Comparison of ENCODE assay signal across 11 cellular contexts in the genomic region with DNA sequence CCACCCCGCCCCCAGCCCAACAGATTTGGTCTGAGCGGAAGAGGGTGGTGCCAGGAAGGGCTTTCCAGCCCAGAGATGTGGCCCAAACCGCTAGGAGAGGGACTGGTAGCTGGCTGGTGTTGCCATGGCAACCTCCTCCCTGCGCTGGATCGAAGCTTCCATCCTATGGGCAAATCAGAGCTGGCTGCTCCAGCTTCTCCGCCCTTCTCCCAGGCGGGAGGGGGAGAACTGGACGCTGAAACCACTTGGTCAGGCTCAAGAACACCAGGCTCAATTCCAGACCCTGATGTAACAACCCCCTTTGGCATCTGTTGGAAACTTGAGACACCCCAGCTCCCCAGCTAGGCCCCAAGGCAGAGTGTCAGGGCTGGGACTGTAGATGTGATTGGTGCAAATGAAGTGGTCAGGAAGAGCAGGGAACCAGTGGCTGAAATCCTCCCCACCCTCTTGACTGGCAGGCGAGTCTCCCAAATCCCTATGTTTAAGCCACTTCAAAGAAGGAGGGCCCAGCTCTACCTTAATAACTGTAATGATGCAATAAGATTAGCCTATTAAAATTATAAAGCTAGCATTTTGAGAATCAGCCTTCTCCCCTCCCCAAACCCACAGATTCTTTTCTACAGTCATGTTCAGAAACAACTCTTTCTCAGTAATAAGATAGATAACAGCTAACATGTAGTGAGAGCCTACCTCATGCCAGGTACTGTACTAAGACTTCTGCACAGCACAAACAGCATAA. TPM values are rescaled to one million over a fixed set of nuclear protein-coding genes. Genes with fewer than 3 reads are reported as not detected.
DNase-seq lines count a peak whose midpoint lies in the region; ATAC-seq and TF ChIP-seq lines count a peak whose summit lies in the region.
"Had no signal": no experiment of that assay in that cellular context is flagged by ENCODE, and none has a peak within 500 bp of the region (broad histone marks: within the 10 kb centered on the region; RNA-seq: fewer than 3 reads in every experiment).

No MANE protein-coding gene starts in this region.

- no peak overlapping the region for H2BK120ac ChIP-seq in IMR-90 (ENCODE audit: low read depth, low read length)

- no CpG with 5 or more reads among the region's 9 CpGs for WGBS in IMR-90 (ENCODE audit: extremely low coverage in 2 of 2, insufficient read length in 1 of 2), 2 experiments

- H3K18ac ChIP-seq in IMR-90 (ENCODE audit: low read depth, low read length): no peak overlapping the region

- TF ChIP-seq RAD21 in IMR-90 (IDR thresholded peaks at IDR 0.05; ENCODE audit: low read length): no peak

- H4K8ac ChIP-seq in IMR-90 (ENCODE audit: low read depth in 2 of 2, low read length in 2 of 2): no peak overlapping the region

- H3K27me3 ChIP-seq in IMR-90 (ENCODE audit: control insufficient read depth, insufficient read depth, low read length): peaks cover 61% of the 10 kb centered on the region

- no peak overlapping the region for H3K56ac ChIP-seq in IMR-90 (ENCODE audit: extremely low read depth, insufficient read depth, low read length)

- H4K5ac ChIP-seq in IMR-90 (ENCODE audit: low read depth, low read length): no peak overlapping the region

- no peak overlapping the region for H3K14ac ChIP-seq in IMR-90 (replicated peaks; ENCODE audit: low read depth, low read length)

- no peaks in the 10 kb centered on the region for H3K79me1 ChIP-seq in IMR-90 (ENCODE audit: low read depth in 1 of 2, low read length in 2 of 2)

- H3K4me2 ChIP-seq in IMR-90 (ENCODE audit: low read depth, low read length): no peak overlapping the region

- no peaks in the 10 kb centered on the region for H3K4me1 ChIP-seq in IMR-90 (ENCODE audit: control insufficient read depth, insufficient read depth, low read length)

- H4K91ac ChIP-seq in IMR-90 (ENCODE audit: insufficient read depth, low read depth, low read length): no peak overlapping the region

- no peak overlapping the region for H3K23ac ChIP-seq in IMR-90 (ENCODE audit: low read depth, low read length)

- H3K27ac ChIP-seq in IMR-90 (ENCODE audit: insufficient read depth, low read length): no peak overlapping the region
- H3K27ac ChIP-seq: parathyroid adenoma had no signal

- peak; percentile 80 for DNase-seq in Ammon's horn (ENCODE audit: low spot score)
- peak; percentile 25 for DNase-seq in IMR-90
- DNase-seq in cerebellum (ENCODE audit: low spot score): peak; percentile 84
- peak; percentile 76 for DNase-seq in middle frontal gyrus (ENCODE audit: extremely low spot score, low spot score)
- DNase-seq in AML-193 (lab: John Stamatoyannopoulos, UW): no peak
- DNase-seq: Calu3; effector memory CD4-positive, alpha-beta T cell had no signal

- no peak overlapping the region for H2AK9ac ChIP-seq in IMR-90 (replicated peaks; ENCODE audit: low read depth, low read length, poor library complexity)

- H2AFZ ChIP-seq in IMR-90 (replicated peaks; ENCODE audit: low read length, poor library complexity): no peak overlapping the region

- no TSS peak for BruUV-seq in IMR-90 (replicated peaks; lab: Mats Ljungman, UMichigan)

- no peak overlapping the region for H2BK20ac ChIP-seq in IMR-90 (ENCODE audit: low read depth, low read length)

- peak; percentile 65 for ATAC-seq in IMR-90 (ENCODE audit: low read depth)
- no peak for ATAC-seq in GM18519 (IDR thresholded peaks at IDR 0.05; ENCODE audit: low FRiP score, unreplicated experiment)
- no peak for ATAC-seq in GM18867 (IDR thresholded peaks at IDR 0.05; ENCODE audit: unreplicated experiment)
- no peak for ATAC-seq in GM21360 (IDR thresholded peaks at IDR 0.05; ENCODE audit: unreplicated experiment)

- no peak overlapping the region for H2AK5ac ChIP-seq in IMR-90 (ENCODE audit: low read depth, low read length)

- CTCF ChIA-PET in IMR-90 (lab: Yijun Ruan, JAX): no interaction called here

- dilution Hi-C loops in IMR-90 (cut with HindIII; ENCODE audit: low sequenced_read_pairs, unreplicated experiment): no loop called here

- H4K20me1 ChIP-seq in IMR-90 (ENCODE audit: insufficient read depth, low read length): no peaks in the 10 kb centered on the region

- no peak overlapping the region for H2BK5ac ChIP-seq in IMR-90 (ENCODE audit: low read depth, low read length, poor library complexity, severe bottlenecking)

- in situ Hi-C loops in IMR-90 (cut with MboI; ENCODE audit: low sequenced_read_pairs): no loop called here

- POLR2A ChIA-PET in IMR-90 (lab: Charles Lee; ENCODE audit: unreplicated experiment): no interaction called here

- no peak for TF ChIP-seq CTCF in IMR-90 (conservative IDR thresholded peaks at IDR 0.05; ENCODE audit: low read depth, low read length)

- H3K9me1 ChIP-seq in IMR-90 (ENCODE audit: insufficient read depth, low read length): no peaks in the 10 kb centered on the region

- H2BK15ac ChIP-seq in IMR-90 (ENCODE audit: low read depth, low read length): no peak overlapping the region

- TF ChIP-seq POLR2A in IMR-90 (IDR thresholded peaks at IDR 0.05; ENCODE audit: low read depth, low read length): no peak

- intact Hi-C loops in IMR-90 (cut with micrococcal nuclease): no loop called here

- no peak overlapping the region for H3K4ac ChIP-seq in IMR-90 (ENCODE audit: low read depth, low read length)

- H3K4me3 ChIP-seq in IMR-90 (ENCODE audit: insufficient read depth, low read depth, low read length): no peak overlapping the region

- H3K36me3 ChIP-seq in IMR-90 (ENCODE audit: control insufficient read depth, insufficient read depth, low read length): no peaks in the 10 kb centered on the region

- no peak overlapping the region for H3K9ac ChIP-seq in IMR-90 (ENCODE audit: low read depth, low read length)
- H3K9ac ChIP-seq: parathyroid adenoma had no signal

- H3K9me3 ChIP-seq in IMR-90 (ENCODE audit: control insufficient read depth, insufficient read depth, low read length): peaks cover under 1% of the 10 kb centered on the region

TF ChIP-seq in IMR-90, 13 proteins besides CTCF, POLR2A, EP300 and RAD21:
- no peak for TF ChIP-seq NFE2L2 (IDR thresholded peaks at IDR 0.05; ENCODE audit: low read depth, low read length)
- TF ChIP-seq CHD1 (IDR thresholded peaks at IDR 0.05; ENCODE audit: low read depth, low read length): no peak
- no peak for TF ChIP-seq MAFK (IDR thresholded peaks at IDR 0.05; ENCODE audit: low read depth, low read length)
- no peak for TF ChIP-seq FOS (IDR thresholded peaks at IDR 0.05; ENCODE audit: low read depth, low read length)
- no peak for TF ChIP-seq BHLHE40 (IDR thresholded peaks at IDR 0.05; ENCODE audit: low read depth, low read length)
- no peak for TF ChIP-seq MXI1 (IDR thresholded peaks at IDR 0.05; ENCODE audit: borderline replicate concordance, low read depth, low read length)
- TF ChIP-seq CEBPB (IDR thresholded peaks at IDR 0.05; ENCODE audit: low read depth, low read length): no peak
- TF ChIP-seq, protein P1, sequence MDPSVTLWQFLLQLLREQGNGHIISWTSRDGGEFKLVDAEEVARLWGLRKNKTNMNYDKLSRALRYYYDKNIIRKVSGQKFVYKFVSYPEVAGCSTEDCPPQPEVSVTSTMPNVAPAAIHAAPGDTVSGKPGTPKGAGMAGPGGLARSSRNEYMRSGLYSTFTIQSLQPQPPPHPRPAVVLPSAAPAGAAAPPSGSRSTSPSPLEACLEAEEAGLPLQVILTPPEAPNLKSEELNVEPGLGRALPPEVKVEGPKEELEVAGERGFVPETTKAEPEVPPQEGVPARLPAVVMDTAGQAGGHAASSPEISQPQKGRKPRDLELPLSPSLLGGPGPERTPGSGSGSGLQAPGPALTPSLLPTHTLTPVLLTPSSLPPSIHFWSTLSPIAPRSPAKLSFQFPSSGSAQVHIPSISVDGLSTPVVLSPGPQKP (IDR thresholded peaks at IDR 0.05; ENCODE audit: borderline replicate concordance, low read depth, low read length): no peak
- no peak for TF ChIP-seq SMC3 (IDR thresholded peaks at IDR 0.05; ENCODE audit: low read depth, low read length)
- TF ChIP-seq RFX5 (IDR thresholded peaks at IDR 0.05; ENCODE audit: low read depth, low read length): no peak

RNA-seq across cellular contexts. Expression of a gene that starts 4.2 kb away (rescaled TPM):
- total RNA-seq in IMR-90 (2012; rRNA removed): not detected in 2 replicates
- not detected in 2 replicates for polyA plus RNA-seq in IMR-90 (2012; rRNA removed)
- not detected in 2 replicates for polyA plus RNA-seq in IMR-90 (2012; cell fraction: cytosol; rRNA removed)
- not detected in 2 replicates for polyA plus RNA-seq in IMR-90 (2012; cell fraction: nucleus; rRNA removed; ENCODE audit: low replicate concordance)
- 25.8 TPM for total RNA-seq in cerebellum

Comparison
In these comparisons a context has a peak if more than half of its experiments do, and no peak if none do; other contexts are left out.
1. DNase-seq: peak in Ammon's horn (single experiment), IMR-90 (single experiment), cerebellum (single experiment) and middle frontal gyrus (single experiment); none in AML-193 (0 of 2).
2. RNA of a gene that starts 4.2 kb away (total RNA-seq): 25.8 TPM in cerebellum (single experiment); not detected in IMR-90; every median in the first group is over 10 times any median in the second.